In genomic region chr1:7130127-7130526, GRCh38 we compare ENCODE assay signal across 7 cellular contexts.
"Had no signal": no experiment of that assay in that cellular context is flagged by ENCODE, and none has a peak within 500 bp of the region (broad histone marks: within the 10 kb centered on the region; RNA-seq: fewer than 3 reads in every experiment).

No MANE protein-coding gene starts in this region.

- DNase-seq: IMR-90, KBM-7, KG1 had no signal

- H3K36me3 Mint-ChIP-seq: IgD-negative memory B cell had no signal

- ATAC-seq: HepG2, K562 had no signal

- H3K27ac Mint-ChIP-seq: IgD-negative memory B cell had no signal

- H3K4me3 Mint-ChIP-seq: IgD-negative memory B cell had no signal

- H3K4me3 ChIP-seq: K562 had no signal

- H3K27ac ChIP-seq: HL-60 had no signal
